ENCODE assay signal across 8 cellular contexts in genomic region chr16:89720520-89720858, GRCh38. TPM values are rescaled to one million over a fixed set of nuclear protein-coding genes. Genes with fewer than 3 reads are reported as not detected.
DNase-seq lines count a peak whose midpoint lies in the region; ATAC-seq, FAIRE-seq and TF ChIP-seq lines count a peak whose summit lies in the region.

No MANE protein-coding gene starts in this region.

- intact Hi-C loops in heart left ventricle (cut with DNase I) (loop anchor here in 2 of 10 donors (2.0 kb wide), 1 partner anchor 20 kb away; the partner anchor contains the start of gene SPATA2L (in 2 of the 2)), psoas muscle (cut with DNase I) (no loop called here)

- peak overlapping the region; percentile 79 for H3K4me3 Mint-ChIP-seq in stimulated activated naive CD8-positive, alpha-beta T cell treated with anti-CD3 and anti-CD28 coated beads, Interleukin-15, Interleukin-2, amounts not matched to agents 100 ng/mL and 50 ng/mL, for 24 hours
- peak overlapping the region; percentile 66 for H3K4me3 Mint-ChIP-seq in activated CD8-positive, alpha-beta T cell treated with anti-CD3 and anti-CD28 coated beads, Interleukin-2, amount 10 ng/mL, durations not matched to agents 7 days and 5 days

- DNase-seq in stimulated activated naive CD8-positive, alpha-beta T cell treated with anti-CD3 and anti-CD28 coated beads, Interleukin-15, Interleukin-2, amounts not matched to agents 100 U/mL and 50 U/mL, for 24 hours: no peak
- DNase-seq in activated CD8-positive, alpha-beta T cell treated with anti-CD3 and anti-CD28 coated beads, Interleukin-2, amount 10 ng/mL, durations not matched to agents 7 days and 5 days: peak; percentile 39
- DNase-seq in heart left ventricle (peak in 4 of 5 donors; percentile 61 to 80 (median 66)), psoas muscle (peak in 1 of 2 donors; percentile 45), D721Med (ENCODE audit: insufficient read length, low spot score) (no peak), germinal center (ENCODE audit: low spot score) (no peak)

- no peaks in the 10 kb centered on the region for H3K9me3 ChIP-seq in heart left ventricle
- H3K9me3 ChIP-seq in psoas muscle: no peaks in the 10 kb centered on the region

- peak overlapping the region; percentile 83 for H3K27ac Mint-ChIP-seq in stimulated activated naive CD8-positive, alpha-beta T cell treated with anti-CD3 and anti-CD28 coated beads, Interleukin-15, Interleukin-2, amounts not matched to agents 100 ng/mL and 50 ng/mL, for 24 hours
- peak overlapping the region; percentile 82 for H3K27ac Mint-ChIP-seq in activated CD8-positive, alpha-beta T cell treated with anti-CD3 and anti-CD28 coated beads, Interleukin-2, amount 10 ng/mL, durations not matched to agents 7 days and 5 days

- H3K27me3 ChIP-seq in heart left ventricle (no peaks in the 10 kb centered on the region), psoas muscle (ENCODE audit: insufficient read depth in 3 of 3, low read length in 2 of 3) (no peaks in the 10 kb centered on the region)

- TF ChIP-seq CTCF in heart left ventricle (IDR thresholded peaks at IDR 0.05): no peak
- no peak for TF ChIP-seq CTCF in psoas muscle (IDR thresholded peaks at IDR 0.05)
- TF ChIP-seq CTCF in D721Med (IDR thresholded peaks at IDR 0.05; ENCODE audit: insufficient read depth, missing control alignments): no peak

- peaks cover 8 to 58% (median 34%) of the 10 kb centered on the region in 12 donors for H3K4me1 ChIP-seq in heart left ventricle
- H3K4me1 ChIP-seq in psoas muscle: peaks cover 31% of the 10 kb centered on the region

- H3K27ac ChIP-seq in heart left ventricle (peak overlapping the region; percentile 95 to 100 (median 98)), psoas muscle (peak overlapping the region; percentile 98)

- TF ChIP-seq POLR2A in heart left ventricle (IDR thresholded peaks at IDR 0.05): no peak

- POLR2A ChIA-PET in activated CD8-positive, alpha-beta T cell treated with anti-CD3 and anti-CD28 coated beads, Interleukin-2, amount 10 ng/mL, durations not matched to agents 7 days and 5 days (lab: Charles Lee): no interaction called here

- peaks cover 56% of the 10 kb centered on the region for H3K4me1 Mint-ChIP-seq in stimulated activated naive CD8-positive, alpha-beta T cell treated with anti-CD3 and anti-CD28 coated beads, Interleukin-15, Interleukin-2, amounts not matched to agents 100 ng/mL and 50 ng/mL, for 24 hours (ENCODE audit: low read depth)
- H3K4me1 Mint-ChIP-seq in activated CD8-positive, alpha-beta T cell treated with anti-CD3 and anti-CD28 coated beads, Interleukin-2, amount 10 ng/mL, durations not matched to agents 7 days and 5 days (ENCODE audit: low read depth): peaks cover 40% of the 10 kb centered on the region

- H3K4me3 ChIP-seq in heart left ventricle (peak overlapping the region; percentile 74 to 98 (median 92)), psoas muscle (peak overlapping the region; percentile 97)

- no peak for ATAC-seq in stimulated activated naive CD8-positive, alpha-beta T cell treated with anti-CD3 and anti-CD28 coated beads, Interleukin-15, Interleukin-2, amounts not matched to agents 100 U/mL and 50 U/mL, for 24 hours
- peak; percentile 14 for ATAC-seq in HG03097 (IDR thresholded peaks at IDR 0.05; ENCODE audit: low FRiP score, unreplicated experiment)
- ATAC-seq in activated CD8-positive, alpha-beta T cell treated with anti-CD3 and anti-CD28 coated beads, Interleukin-2, amount 10 ng/mL, durations not matched to agents 7 days and 5 days: no peak
- peak in 3 of 4 donors; percentile 4 to 42 (median 35) for ATAC-seq in heart left ventricle
- peak; percentile 22 to 44 (median 40) for ATAC-seq in psoas muscle

- H3K36me3 ChIP-seq in heart left ventricle (peaks cover 0 to 30% (median 26%) of the 10 kb centered on the region in 9 donors), psoas muscle (ENCODE audit: insufficient read depth in 1 of 2, low read depth in 1 of 2) (peaks cover 3 to 35% of the 10 kb centered on the region in 2 donors)

- no peaks in the 10 kb centered on the region for H3K27me3 Mint-ChIP-seq in stimulated activated naive CD8-positive, alpha-beta T cell treated with anti-CD3 and anti-CD28 coated beads, Interleukin-15, Interleukin-2, amounts not matched to agents 100 ng/mL and 50 ng/mL, for 24 hours
- H3K27me3 Mint-ChIP-seq in activated CD8-positive, alpha-beta T cell treated with anti-CD3 and anti-CD28 coated beads, Interleukin-2, amount 10 ng/mL, durations not matched to agents 7 days and 5 days (ENCODE audit: low read depth): no peaks in the 10 kb centered on the region

- CTCF ChIA-PET in activated CD8-positive, alpha-beta T cell treated with anti-CD3 and anti-CD28 coated beads, Interleukin-2, amount 10 ng/mL, durations not matched to agents 7 days and 5 days (lab: Charles Lee): interaction anchor here (1.0 kb wide), 1 partner anchor 15 kb away, joined by 5 read pairs; no protein-coding TSS in a partner anchor

- peaks cover 30% of the 10 kb centered on the region for H3K36me3 Mint-ChIP-seq in stimulated activated naive CD8-positive, alpha-beta T cell treated with anti-CD3 and anti-CD28 coated beads, Interleukin-15, Interleukin-2, amounts not matched to agents 100 ng/mL and 50 ng/mL, for 24 hours (ENCODE audit: low read depth)
- peaks cover 39% of the 10 kb centered on the region for H3K36me3 Mint-ChIP-seq in activated CD8-positive, alpha-beta T cell treated with anti-CD3 and anti-CD28 coated beads, Interleukin-2, amount 10 ng/mL, durations not matched to agents 7 days and 5 days (ENCODE audit: low read depth)

- no peak for FAIRE-seq in D721Med (lab: Jason Lieb, UNC)

- H3K9me3 Mint-ChIP-seq in stimulated activated naive CD8-positive, alpha-beta T cell treated with anti-CD3 and anti-CD28 coated beads, Interleukin-15, Interleukin-2, amounts not matched to agents 100 ng/mL and 50 ng/mL, for 24 hours: no peaks in the 10 kb centered on the region
- H3K9me3 Mint-ChIP-seq in activated CD8-positive, alpha-beta T cell treated with anti-CD3 and anti-CD28 coated beads, Interleukin-2, amount 10 ng/mL, durations not matched to agents 7 days and 5 days (ENCODE audit: insufficient read depth): no peaks in the 10 kb centered on the region

- WGBS in heart left ventricle, 4 donors: 0 to 1% (median 0%) methylated on average over 3 to 39 of the region's 39 CpGs
- WGBS in psoas muscle, 3 donors: 0 to 1% (median 1%) methylated on average over 19 to 39 of the region's 39 CpGs

RNA-seq across cellular contexts. Expression of gene VPS9D1, which starts 0.2 kb away (rescaled TPM):
- total RNA-seq in activated CD8-positive, alpha-beta T cell treated with anti-CD3 and anti-CD28 coated beads, Interleukin-2, amount 10 ng/mL, durations not matched to agents 7 days and 5 days: 1 to 10 TPM; 6.6 to 7.5 TPM
- 10 to 100 TPM in 6 of 9 donors, 1 to 10 TPM in 3; 7.6 to 17.0 (median 11.0) TPM for total RNA-seq in heart left ventricle
- polyA plus RNA-seq in heart left ventricle: 10 to 100 TPM in 1 of 2 donors, 1 to 10 TPM in 1; 7.3 to 20.2 TPM
- 1 to 10 TPM; 3.7 to 7.0 (median 5.6) TPM for total RNA-seq in psoas muscle
- 10 to 100 TPM in 1 of 3 donors, 1 to 10 TPM in 2; 4.0 to 10.3 (median 5.2) TPM for polyA plus RNA-seq in psoas muscle

RNA-seq across cellular contexts. Expression of gene ZNF276, which starts 0.8 kb away (rescaled TPM):
- total RNA-seq in activated CD8-positive, alpha-beta T cell treated with anti-CD3 and anti-CD28 coated beads, Interleukin-2, amount 10 ng/mL, durations not matched to agents 7 days and 5 days: 10 to 100 TPM; 67.5 to 69.6 TPM
- 10 to 100 TPM in 8 of 9 donors, 1 to 10 TPM in 1; 9.4 to 19.9 (median 12.7) TPM for total RNA-seq in heart left ventricle
- polyA plus RNA-seq in heart left ventricle: 10 to 100 TPM; 12.2 to 14.0 TPM
- total RNA-seq in psoas muscle: 10 to 100 TPM; 11.5 to 13.6 (median 11.7) TPM
- 10 to 100 TPM in 1 of 3 donors, 1 to 10 TPM in 2; 7.6 to 11.1 (median 9.9) TPM for polyA plus RNA-seq in psoas muscle

RNA-seq across cellular contexts. Expression of gene SPATA2L, which starts 19.0 kb away (rescaled TPM):
- total RNA-seq in activated CD8-positive, alpha-beta T cell treated with anti-CD3 and anti-CD28 coated beads, Interleukin-2, amount 10 ng/mL, durations not matched to agents 7 days and 5 days: 1 to 10 TPM; 6.1 to 7.0 TPM
- total RNA-seq in heart left ventricle: 10 to 100 TPM in 1 of 9 donors, 1 to 10 TPM in 8; 2.0 to 14.1 (median 4.0) TPM
- 10 to 100 TPM in 1 of 2 donors, 1 to 10 TPM in 1; 1.9 to 15.0 TPM for polyA plus RNA-seq in heart left ventricle
- 1 to 10 TPM in 3 of 4 donors, under 1 TPM in 1; 0.56 to 1.8 (median 1.4) TPM for total RNA-seq in psoas muscle
- polyA plus RNA-seq in psoas muscle: 1 to 10 TPM; 1.0 to 5.9 (median 1.3) TPM

RNA-seq across cellular contexts. Expression of gene CDK10, which starts 34.0 kb away (rescaled TPM):
- 10 to 100 TPM; 76.0 to 77.1 TPM for total RNA-seq in activated CD8-positive, alpha-beta T cell treated with anti-CD3 and anti-CD28 coated beads, Interleukin-2, amount 10 ng/mL, durations not matched to agents 7 days and 5 days
- total RNA-seq in heart left ventricle: 10 to 100 TPM; 16.1 to 31.4 (median 20.0) TPM
- 10 to 100 TPM; 22.9 to 30.7 TPM for polyA plus RNA-seq in heart left ventricle
- total RNA-seq in psoas muscle: 10 to 100 TPM; 23.0 to 33.5 (median 28.7) TPM
- polyA plus RNA-seq in psoas muscle: 10 to 100 TPM; 31.5 to 47.8 (median 35.6) TPM

Comparison
In these comparisons a context has a peak if more than half of its experiments do, and no peak if none do; other contexts are left out.
1. ATAC-seq: peak in HG03097 (single experiment), heart left ventricle (3 of 4) and psoas muscle (4 of 4); none in stimulated activated naive CD8-positive, alpha-beta T cell treated with anti-CD3 and anti-CD28 coated beads, Interleukin-15, Interleukin-2, amounts not matched to agents 100 U/mL and 50 U/mL, for 24 hours (single experiment) and activated CD8-positive, alpha-beta T cell treated with anti-CD3 and anti-CD28 coated beads, Interleukin-2, amount 10 ng/mL, durations not matched to agents 7 days and 5 days (single experiment).
2. DNase-seq: peak in activated CD8-positive, alpha-beta T cell treated with anti-CD3 and anti-CD28 coated beads, Interleukin-2, amount 10 ng/mL, durations not matched to agents 7 days and 5 days (single experiment) and heart left ventricle (4 of 5); none in stimulated activated naive CD8-positive, alpha-beta T cell treated with anti-CD3 and anti-CD28 coated beads, Interleukin-15, Interleukin-2, amounts not matched to agents 100 U/mL and 50 U/mL, for 24 hours (single experiment), D721Med (single experiment) and germinal center (single experiment).